Comparison of ENCODE assay signal across 1 cellular context in the genomic region with DNA sequence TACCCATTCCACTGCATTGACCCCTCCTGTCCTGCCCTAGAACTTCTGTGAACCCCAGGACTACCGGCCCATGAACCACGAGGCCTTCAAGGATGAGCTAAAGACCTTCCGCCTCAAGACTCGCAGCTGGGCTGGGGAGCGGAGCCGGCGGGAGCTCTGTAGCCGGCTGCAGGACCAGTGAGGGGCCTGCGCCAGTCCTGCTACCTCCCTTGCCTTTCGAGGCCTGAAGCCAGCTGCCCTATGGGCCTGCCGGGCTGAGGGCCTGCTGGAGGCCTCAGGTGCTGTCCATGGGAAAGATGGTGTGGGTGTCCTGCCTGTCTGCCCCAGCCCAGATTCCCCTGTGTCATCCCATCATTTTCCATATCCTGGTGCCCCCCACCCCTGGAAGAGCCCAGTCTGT.
A peak's percentile ranks its signal among the peaks of the same experiment; 100 is the strongest.
TF ChIP-seq lines count a peak whose summit lies in the region.

No MANE protein-coding gene starts in this region.

TF ChIP-seq in HepG2, 621 proteins besides CTCF, POLR2A, EP300 and RAD21:
- TF ChIP-seq, protein P1, sequence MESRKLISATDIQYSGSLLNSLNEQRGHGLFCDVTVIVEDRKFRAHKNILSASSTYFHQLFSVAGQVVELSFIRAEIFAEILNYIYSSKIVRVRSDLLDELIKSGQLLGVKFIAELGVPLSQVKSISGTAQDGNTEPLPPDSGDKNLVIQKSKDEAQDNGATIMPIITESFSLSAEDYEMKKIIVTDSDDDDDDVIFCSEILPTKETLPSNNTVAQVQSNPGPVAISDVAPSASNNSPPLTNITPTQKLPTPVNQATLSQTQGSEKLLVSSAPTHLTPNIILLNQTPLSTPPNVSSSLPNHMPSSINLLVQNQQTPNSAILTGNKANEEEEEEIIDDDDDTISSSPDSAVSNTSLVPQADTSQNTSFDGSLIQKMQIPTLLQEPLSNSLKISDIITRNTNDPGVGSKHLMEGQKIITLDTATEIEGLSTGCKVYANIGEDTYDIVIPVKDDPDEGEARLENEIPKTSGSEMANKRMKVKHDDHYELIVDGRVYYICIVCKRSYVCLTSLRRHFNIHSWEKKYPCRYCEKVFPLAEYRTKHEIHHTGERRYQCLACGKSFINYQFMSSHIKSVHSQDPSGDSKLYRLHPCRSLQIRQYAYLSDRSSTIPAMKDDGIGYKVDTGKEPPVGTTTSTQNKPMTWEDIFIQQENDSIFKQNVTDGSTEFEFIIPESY (CRISPR knock-in tag; IDR thresholded peaks at IDR 0.05): no peak
- no peak for TF ChIP-seq SMYD3 (CRISPR knock-in tag; IDR thresholded peaks at IDR 0.05)
- no peak for TF ChIP-seq KAT2B (IDR thresholded peaks at IDR 0.05; ENCODE audit: borderline replicate concordance, low read depth, low read length)
- TF ChIP-seq ZKSCAN8 (CRISPR knock-in tag; IDR thresholded peaks at IDR 0.05; ENCODE audit: borderline replicate concordance): no peak
- TF ChIP-seq SALL2 (CRISPR knock-in tag; IDR thresholded peaks at IDR 0.05): no peak
- peak; percentile 31 for TF ChIP-seq AGO2 (optimal IDR thresholded peaks at IDR 0.05; ENCODE audit: low read depth, low read length)
- TF ChIP-seq RBFOX2 (IDR thresholded peaks at IDR 0.05; ENCODE audit: low read depth, low read length): 0 out of 2 replicates have a peak, but pooled peaks have one; percentile 27
